13 cellular contexts compared by ENCODE assay signal in genomic region chr11:45148276-45148675, GRCh38. TPM values are rescaled to one million over a fixed set of nuclear protein-coding genes. Genes with fewer than 3 reads are reported as not detected.
DNase-seq lines count a peak whose midpoint lies in the region; ATAC-seq, FAIRE-seq and TF ChIP-seq lines count a peak whose summit lies in the region.
"Had no signal": no experiment of that assay in that cellular context is flagged by ENCODE, and none has a peak within 500 bp of the region (broad histone marks: within the 10 kb centered on the region; RNA-seq: fewer than 3 reads in every experiment).

No MANE protein-coding gene starts in this region.

- H3K4me1 ChIP-seq in BLaER1 = peaks cover 28% of the 10 kb centered on the region
- H3K4me1 ChIP-seq in HUES6 (ENCODE audit: control insufficient read depth, insufficient read depth, low read length) = peaks cover 5% of the 10 kb centered on the region; the same call in 1 of the 2 replicates

- peaks cover 7% of the 10 kb centered on the region; the same call in 1 of the 2 replicates for H4K20me1 ChIP-seq in BLaER1

- H3K27ac ChIP-seq in BLaER1 (no peak overlapping the region), HUES6 (ENCODE audit: low read depth, low read length) (no peak overlapping the region)

- peaks cover 20% of the 10 kb centered on the region for H3K36me3 Mint-ChIP-seq in brain
- H3K36me3 Mint-ChIP-seq in mesothelial cell of epicardium = peaks cover 2% of the 10 kb centered on the region

- H3K4me3 Mint-ChIP-seq in brain (peak overlapping the region; percentile 94 to 97 (median 96)), mesothelial cell of epicardium (peak overlapping the region; percentile 85)

- H3K27ac Mint-ChIP-seq in brain (peak overlapping the region; percentile 96 to 97 (median 97)), mesothelial cell of epicardium (peak overlapping the region; percentile 96)

- no peak for FAIRE-seq in GM12891 (lab: Jason Lieb, UNC)
- FAIRE-seq: K562 had no signal

- H3K4me1 Mint-ChIP-seq in brain = peaks cover 42% of the 10 kb centered on the region
- H3K4me1 Mint-ChIP-seq in mesothelial cell of epicardium = peaks cover 27% of the 10 kb centered on the region

- peak overlapping the region; percentile 85 for H3K4me3 ChIP-seq in BLaER1
- peak overlapping the region; percentile 88; the same call in 1 of the 2 replicates for H3K4me3 ChIP-seq in HUES6 (ENCODE audit: low read depth, low read length)
- no peak overlapping the region for H3K4me3 ChIP-seq in H7 (ENCODE audit: insufficient read depth, low read depth, low read length)

- H3K4me2 ChIP-seq in BLaER1 = peak overlapping the region; percentile 92

- H3K27me3 Mint-ChIP-seq in brain (peaks cover 21% of the 10 kb centered on the region), mesothelial cell of epicardium (ENCODE audit: low read depth) (peaks cover 22% of the 10 kb centered on the region)

- H3K9me3 ChIP-seq in BLaER1 (no peaks in the 10 kb centered on the region), HUES6 (ENCODE audit: control insufficient read depth, insufficient read depth, low read depth, low read length) (peaks cover 6% of the 10 kb centered on the region)
- H3K9me3 ChIP-seq: upper lobe of left lung had no signal

- H3K9me3 Mint-ChIP-seq in brain = peaks cover 0 to 8% (median 3%) of the 10 kb centered on the region in 5 experiments
- H3K9me3 Mint-ChIP-seq in mesothelial cell of epicardium = no peaks in the 10 kb centered on the region

- TF ChIP-seq CTCF in brain (conservative IDR thresholded peaks at IDR 0.05) (no peak), mesothelial cell of epicardium (IDR thresholded peaks at IDR 0.05; ENCODE audit: unreplicated experiment) (no peak)

- DNase-seq in mesothelial cell of epicardium (ENCODE audit: low spot score in 2 of 2, unreplicated experiment in 2 of 2) (peak in 1 of 2 experiments; percentile 24), H7 (no peak), NCI-H2081 (lab: John Stamatoyannopoulos, UW) (no peak), GM12891 (ENCODE audit: insufficient read length, low spot score) (no peak)
- DNase-seq: DMS153; midbrain; stimulated activated CD4-positive, alpha-beta T cell treated with anti-CD3 and anti-CD28 coated beads, Interleukin-2, amount 100 ng/mL, for 48 hours had no signal

- peak overlapping the region; percentile 93; the same call in 1 of the 2 replicates for H3K9ac ChIP-seq in BLaER1
- no peak overlapping the region for H3K9ac ChIP-seq in HUES6 (ENCODE audit: low read length)

- H3K36me3 ChIP-seq in BLaER1 (no peaks in the 10 kb centered on the region; the same call in 1 of the 2 replicates), HUES6 (ENCODE audit: control insufficient read depth, insufficient read depth, low read length) (peaks cover 3% of the 10 kb centered on the region; the same call in 1 of the 2 replicates), H7 (replicated peaks; ENCODE audit: control insufficient read depth, insufficient read depth, low read length) (no peaks in the 10 kb centered on the region; the same call in 1 of the 2 replicates)
- H3K36me3 ChIP-seq: upper lobe of left lung had no signal

- ATAC-seq in GM21360 (IDR thresholded peaks at IDR 0.05; ENCODE audit: unreplicated experiment) = no peak
- ATAC-seq: K562 had no signal

- H3K27me3 ChIP-seq in BLaER1 (no peaks in the 10 kb centered on the region), HUES6 (ENCODE audit: control insufficient read depth, insufficient read depth, low read length) (peaks cover 27% of the 10 kb centered on the region), H7 (ENCODE audit: control insufficient read depth, insufficient read depth, low read length) (peaks cover 16% of the 10 kb centered on the region)
- H3K27me3 ChIP-seq: upper lobe of left lung had no signal

- TF ChIP-seq POLR2A in GM12891 (IDR thresholded peaks at IDR 0.05; ENCODE audit: low read depth, low read length) = no peak

TF ChIP-seq in GM12891, 5 proteins besides CTCF, POLR2A, EP300 and RAD21:
- TF ChIP-seq POLR2AphosphoS5 (IDR thresholded peaks at IDR 0.05; ENCODE audit: low read depth, low read length) (no peak), PAX5 (IDR thresholded peaks at IDR 0.05; ENCODE audit: insufficient read depth, low read length, severe bottlenecking) (no peak), SPI1 (IDR thresholded peaks at IDR 0.05; ENCODE audit: low read depth, low read length) (no peak), TAF1 (IDR thresholded peaks at IDR 0.05; ENCODE audit: low read depth, low read length) (no peak), POU2F2 (IDR thresholded peaks at IDR 0.05; ENCODE audit: low read depth, low read length) (no peak)

RNA-seq across cellular contexts. Expression of gene PRDM11, which starts 1.8 kb away (rescaled TPM):
- 4.2 TPM for polyA plus RNA-seq in brain (ENCODE audit: insufficient read depth, low read depth, low replicate concordance)
- 56.9 to 60.9 TPM (median 60.2 TPM) in 3 replicates for total RNA-seq in mesothelial cell of epicardium
- 2.0 and 2.6 TPM in 2 replicates for total RNA-seq in H7 (2014; rRNA removed; shearing (Covaris generic))
- polyA plus RNA-seq in GM12891 (2012; ENCODE audit: low read depth, missing spikeins) = 0.94 TPM

Comparison
In these comparisons a context has a peak if more than half of its experiments do, and no peak if none do; other contexts are left out.
1. RNA of gene PRDM11, which starts 1.8 kb away (total RNA-seq): 56.9 to 60.9 TPM in mesothelial cell of epicardium; 2.0 to 2.6 TPM in H7; every median in the first group is over 10 times any median in the second.